Comparison of ENCODE assay signal across 9 cellular contexts in the genomic region with DNA sequence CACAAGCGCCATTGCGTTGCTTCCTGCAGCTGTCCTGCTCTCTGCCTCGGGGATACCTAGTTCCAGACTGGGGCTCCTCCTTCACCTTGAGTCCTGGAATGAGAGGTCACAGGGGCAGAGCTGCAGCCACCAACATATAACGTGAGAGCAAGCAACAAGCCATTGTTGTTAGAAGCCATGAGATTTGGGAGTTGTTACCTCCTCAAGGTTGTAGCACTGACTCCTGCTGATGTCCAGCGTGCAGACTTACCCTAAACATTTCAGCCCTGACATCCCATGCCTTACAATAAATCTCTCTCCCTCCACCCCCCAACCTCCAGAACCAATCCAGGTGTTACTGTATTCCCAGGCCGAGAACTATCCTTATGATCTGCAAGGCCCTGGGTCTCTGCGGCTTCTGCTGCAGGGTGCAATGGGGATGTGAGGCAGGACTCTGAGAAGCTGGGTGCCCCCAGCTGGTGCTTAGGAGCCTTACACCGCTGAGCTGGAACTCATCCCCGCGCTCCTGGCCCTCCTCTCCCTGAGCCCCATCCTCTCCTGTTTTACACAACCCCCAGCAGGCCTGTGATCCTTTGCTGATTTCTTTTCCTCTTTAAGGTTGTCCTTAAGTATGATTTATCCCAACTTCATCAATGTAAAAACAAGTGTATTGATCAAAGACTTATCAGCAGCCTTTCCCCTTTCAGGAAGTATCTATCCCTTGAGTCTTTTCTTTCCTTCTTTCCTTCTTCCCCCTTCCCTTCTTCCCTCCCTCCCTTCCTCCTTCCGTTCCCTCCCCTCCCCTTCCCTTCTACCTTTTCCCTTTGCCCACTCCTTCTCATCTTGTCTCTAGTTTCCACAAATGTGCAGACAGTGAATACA.
DNase-seq lines count a peak whose midpoint lies in the region; ATAC-seq and TF ChIP-seq lines count a peak whose summit lies in the region.
"Had no signal": no experiment of that assay in that cellular context is flagged by ENCODE, and none has a peak within 500 bp of the region (broad histone marks: within the 10 kb centered on the region; RNA-seq: fewer than 3 reads in every experiment).

No MANE protein-coding gene starts in this region.

- H3K36me3 ChIP-seq in WERI-Rb-1 = no peaks in the 10 kb centered on the region
- no peaks in the 10 kb centered on the region for H3K36me3 ChIP-seq in right atrium auricular region
- no peaks in the 10 kb centered on the region for H3K36me3 ChIP-seq in aorta (ENCODE audit: control insufficient read depth in 1 of 2, insufficient read depth in 2 of 2, low read length in 1 of 2)

- H3K4me1 ChIP-seq in right atrium auricular region (peaks cover 0 to 19% of the 10 kb centered on the region in 2 donors), aorta (ENCODE audit: control insufficient read depth in 1 of 2, insufficient read depth in 2 of 2, low read length in 2 of 2) (no peaks in the 10 kb centered on the region)

- H3K9me3 ChIP-seq in WERI-Rb-1 (ENCODE audit: severe bottlenecking) (no peaks in the 10 kb centered on the region), right atrium auricular region (no peaks in the 10 kb centered on the region), aorta (ENCODE audit: control insufficient read depth, low read length) (no peaks in the 10 kb centered on the region)

- no peak overlapping the region for H3K27ac ChIP-seq in WERI-Rb-1
- H3K27ac ChIP-seq in right atrium auricular region = no peak overlapping the region
- H3K27ac ChIP-seq in aorta (ENCODE audit: low read depth in 1 of 2, low read length in 2 of 2) = no peak overlapping the region

- WGBS in aorta, 2 donors = 81 to 84% methylated on average over 11 of the region's 11 CpGs

- TF ChIP-seq CTCF in WERI-Rb-1 (IDR thresholded peaks at IDR 0.05; ENCODE audit: low read depth, low read length) (peak; percentile 82), right atrium auricular region (IDR thresholded peaks at IDR 0.05) (peak; percentile 33 to 70)

- H3K27me3 ChIP-seq in WERI-Rb-1 (ENCODE audit: insufficient read depth, low read depth, severe bottlenecking) (no peaks in the 10 kb centered on the region), right atrium auricular region (no peaks in the 10 kb centered on the region), aorta (ENCODE audit: control insufficient read depth in 1 of 2, insufficient read depth in 2 of 2, low read length in 1 of 2) (no peaks in the 10 kb centered on the region)

- DNase-seq in stimulated activated CD4-positive, alpha-beta T cell treated with anti-CD3 and anti-CD28 coated beads, Interleukin-15, amount 100 ng/mL, for 24 hours = peak; percentile 12
- DNase-seq in stimulated activated CD4-positive, alpha-beta T cell treated with anti-CD3 and anti-CD28 coated beads, Interleukin-4, amount 100 ng/mL, for 24 hours = no peak
- DNase-seq in WERI-Rb-1 (peak; percentile 72), right atrium auricular region (ENCODE audit: low spot score) (no peak), aorta (peak; percentile 58 to 75), SW480 (ENCODE audit: low spot score) (no peak), GDM1 (lab: John Stamatoyannopoulos, UW) (no peak)

- ATAC-seq in aorta (ENCODE audit: low FRiP score) (peak; percentile 58), GM18858 (IDR thresholded peaks at IDR 0.05; ENCODE audit: unreplicated experiment) (no peak)

- H3K4me3 ChIP-seq in WERI-Rb-1 (ENCODE audit: low read depth, low read length) (no peak overlapping the region), right atrium auricular region (no peak overlapping the region), aorta (ENCODE audit: low read length in 2 of 2) (no peak overlapping the region)
- H3K4me3 ChIP-seq: lung had no signal

- intact Hi-C loops in aorta (cut with DNase I) = loop anchor here in 1 of 2 donors (5.0 kb wide), 1 partner anchor 52 kb away; no protein-coding TSS in a partner anchor

Comparison
In these comparisons a context has a peak if more than half of its experiments do, and no peak if none do; other contexts are left out.
1. DNase-seq: peak in stimulated activated CD4-positive, alpha-beta T cell treated with anti-CD3 and anti-CD28 coated beads, Interleukin-15, amount 100 ng/mL, for 24 hours (single experiment), WERI-Rb-1 (single experiment) and aorta (2 of 2); none in stimulated activated CD4-positive, alpha-beta T cell treated with anti-CD3 and anti-CD28 coated beads, Interleukin-4, amount 100 ng/mL, for 24 hours (single experiment), right atrium auricular region (single experiment), SW480 (single experiment) and GDM1 (single experiment).